8 cellular contexts compared by ENCODE assay signal in the genomic region with DNA sequence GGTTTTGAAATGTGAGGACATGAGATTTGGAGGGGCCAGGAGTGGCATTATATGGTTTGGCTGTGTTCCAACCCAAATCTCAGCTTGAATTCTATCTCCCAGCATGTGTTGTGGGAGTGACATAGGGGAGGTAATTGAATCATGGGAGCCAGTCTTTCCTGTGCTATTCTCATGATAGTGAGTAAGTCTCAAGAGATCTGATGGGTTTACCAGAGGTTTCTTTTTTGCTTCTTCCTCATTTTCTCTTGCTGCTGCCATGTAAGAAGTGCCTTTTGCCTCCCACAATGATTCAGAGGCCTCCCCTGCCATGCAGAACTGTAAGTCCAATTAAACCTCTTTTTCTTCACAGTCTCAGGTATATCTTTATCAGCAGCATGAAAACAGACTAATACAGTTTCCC. TPM values are rescaled to one million over a fixed set of nuclear protein-coding genes. Genes with fewer than 3 reads are reported as not detected.
"Had no signal": no experiment of that assay in that cellular context is flagged by ENCODE, and none has a peak within 500 bp of the region (broad histone marks: within the 10 kb centered on the region; RNA-seq: fewer than 3 reads in every experiment).

No MANE protein-coding gene starts in this region.

RNA-seq across cellular contexts. Expression of gene OR13C9, which starts 8.0 kb away (rescaled TPM):
- total RNA-seq: M059J, NCI-H460, OCI-LY7, PC-3, Peyer's patch, Right ventricle myocardium superior, SJSA1 had no signal
- polyA plus RNA-seq: SK-N-SH had no signal

RNA-seq across cellular contexts. Expression of gene OR13C2, which starts 20.5 kb away (rescaled TPM):
- total RNA-seq: M059J, NCI-H460, OCI-LY7, PC-3, Peyer's patch, Right ventricle myocardium superior, SJSA1 had no signal
- polyA plus RNA-seq: SK-N-SH had no signal

RNA-seq across cellular contexts. Expression of gene OR13C5, which starts 26.8 kb away (rescaled TPM):
- total RNA-seq: M059J, NCI-H460, OCI-LY7, PC-3, Peyer's patch, Right ventricle myocardium superior, SJSA1 had no signal
- polyA plus RNA-seq: SK-N-SH had no signal

RNA-seq across cellular contexts. Expression of gene OR13C8, which starts 57.0 kb away (rescaled TPM):
- total RNA-seq: M059J, NCI-H460, OCI-LY7, PC-3, Peyer's patch, Right ventricle myocardium superior, SJSA1 had no signal
- polyA plus RNA-seq: SK-N-SH had no signal
